In the genomic region with DNA sequence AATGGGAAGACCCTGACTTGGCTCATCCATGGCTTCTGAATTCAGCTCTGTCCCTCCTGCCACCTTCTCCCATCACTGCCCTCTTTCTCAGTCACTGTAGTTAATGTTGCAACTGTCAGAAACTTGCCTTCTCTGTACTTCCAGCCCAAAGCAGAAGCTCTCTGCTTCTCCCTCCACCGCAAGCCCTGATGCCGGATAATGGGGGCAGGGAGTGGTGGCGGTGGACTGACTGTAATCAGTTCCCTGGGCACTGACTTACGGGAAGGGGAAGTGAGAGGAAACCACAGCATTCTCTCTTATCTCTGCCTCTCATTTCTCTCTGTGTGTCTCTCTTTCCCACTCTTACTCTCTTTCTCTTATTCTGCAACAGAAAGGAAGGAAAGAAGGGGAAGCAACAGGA, we compare ENCODE assay signal across 8 cellular contexts. TPM values are rescaled to one million over a fixed set of nuclear protein-coding genes. Genes with fewer than 3 reads are reported as not detected.
DNase-seq lines count a peak whose midpoint lies in the region; ATAC-seq lines count a peak whose summit lies in the region.

No MANE protein-coding gene starts in this region.

- H3K4me2 ChIP-seq in mesendoderm (ENCODE audit: low read length) = no peak overlapping the region

- WGBS in mesendoderm (ENCODE audit: extremely low coverage, insufficient coverage, low lambda C conversion rate) = no CpG with 5 or more reads among the region's 4 CpGs

- H3K9ac ChIP-seq in mesendoderm (ENCODE audit: low read length) = no peak overlapping the region

- H3K23ac ChIP-seq in mesendoderm (ENCODE audit: low read length) = no peak overlapping the region

- no peaks in the 10 kb centered on the region for H3K4me1 ChIP-seq in mesendoderm (ENCODE audit: control insufficient read depth, low read depth, low read length)

- no peaks in the 10 kb centered on the region for H3K36me3 ChIP-seq in mesendoderm (ENCODE audit: control insufficient read depth, insufficient read depth, low read length)

- H3K27ac ChIP-seq in mesendoderm (ENCODE audit: low read depth, low read length) = no peak overlapping the region

- H3K56ac ChIP-seq in mesendoderm (ENCODE audit: low read length) = no peak overlapping the region

- no peaks in the 10 kb centered on the region for H3K79me2 ChIP-seq in mesendoderm (ENCODE audit: control insufficient read depth, insufficient read depth, low read length)

- no peak for DNase-seq in activated CD4-positive, CD25-positive, alpha-beta regulatory T cell treated with anti-CD3 and anti-CD28 coated beads, Interleukin-2, amount 50 U/mL, for 72 hours
- DNase-seq in activated CD4-positive, alpha-beta T cell treated with anti-CD3 and anti-CD28 coated beads, Interleukin-2, amount 50 U/mL, for 48 hours = peak; percentile 79 to 83
- peak; percentile 94 for DNase-seq in cardiac septum (ENCODE audit: low spot score)
- DNase-seq in stimulated activated CD4-positive, alpha-beta T cell treated with anti-CD3 and anti-CD28 coated beads, TNF-alpha, amount 100 ng/mL, for 48 hours (ENCODE audit: low read depth in 3 of 3) = peak; percentile 52 to 70 (median 64)
- DNase-seq in mesendoderm = no peak
- DNase-seq in 8988T = no peak

- no peak overlapping the region for H2BK120ac ChIP-seq in mesendoderm (ENCODE audit: low read depth, low read length)

- H4K5ac ChIP-seq in mesendoderm (ENCODE audit: low read length) = no peak overlapping the region

- H4K8ac ChIP-seq in mesendoderm (ENCODE audit: low read depth, low read length) = no peak overlapping the region

- intact Hi-C loops in cardiac septum (cut with DNase I) = loop anchor here (5.0 kb wide), 1 partner anchor 50 kb away; no protein-coding TSS in a partner anchor

- H3K79me1 ChIP-seq in mesendoderm (ENCODE audit: low read length) = no peaks in the 10 kb centered on the region

- peak; percentile 48 to 53 for ATAC-seq in activated CD4-positive, CD25-positive, alpha-beta regulatory T cell treated with anti-CD3 and anti-CD28 coated beads, Interleukin-2, amount 50 U/mL, for 24 hours
- peak; percentile 65 for ATAC-seq in HG03439 (IDR thresholded peaks at IDR 0.05; ENCODE audit: unreplicated experiment)

- H2BK5ac ChIP-seq in mesendoderm (ENCODE audit: low read length) = no peak overlapping the region

- no peak overlapping the region for H3K4me3 ChIP-seq in mesendoderm (ENCODE audit: low read length)

- no peak overlapping the region for H3K4ac ChIP-seq in mesendoderm (ENCODE audit: low read depth, low read length)

- H2BK15ac ChIP-seq in mesendoderm (replicated peaks; ENCODE audit: low read depth) = no peak overlapping the region

- no peaks in the 10 kb centered on the region for H3K27me3 ChIP-seq in mesendoderm (ENCODE audit: insufficient read depth, low read length, poor library complexity)

- H2AK5ac ChIP-seq in mesendoderm (ENCODE audit: low read length) = no peak overlapping the region

- no peak overlapping the region for H3K18ac ChIP-seq in mesendoderm (ENCODE audit: low read length)

RNA-seq across cellular contexts. Expression of a gene that starts 10.9 kb away (rescaled TPM):
- total RNA-seq in cardiac septum = 13.0 TPM
- 0.01 TPM for polyA plus RNA-seq in mesendoderm (2013, experiment 1 of 2)
- 0.04 TPM for polyA plus RNA-seq in mesendoderm (2013, experiment 2 of 2)

Comparison
In these comparisons a context has a peak if more than half of its experiments do, and no peak if none do; other contexts are left out.
1. DNase-seq: peak in activated CD4-positive, alpha-beta T cell treated with anti-CD3 and anti-CD28 coated beads, Interleukin-2, amount 50 U/mL, for 48 hours (2 of 2), cardiac septum (single experiment) and stimulated activated CD4-positive, alpha-beta T cell treated with anti-CD3 and anti-CD28 coated beads, TNF-alpha, amount 100 ng/mL, for 48 hours (3 of 3); none in activated CD4-positive, CD25-positive, alpha-beta regulatory T cell treated with anti-CD3 and anti-CD28 coated beads, Interleukin-2, amount 50 U/mL, for 72 hours (single experiment), mesendoderm (single experiment) and 8988T (single experiment).